ENCODE assay signal across 2 cellular contexts in genomic region chr22:31378123-31378522, GRCh38.
TF ChIP-seq lines count a peak whose summit lies in the region.

No MANE protein-coding gene starts in this region.

TF ChIP-seq in IMR-90, 13 proteins besides CTCF, POLR2A, EP300 and RAD21:
- no peak for TF ChIP-seq SMC3 (IDR thresholded peaks at IDR 0.05; ENCODE audit: low read depth, low read length)
- no peak for TF ChIP-seq RFX5 (IDR thresholded peaks at IDR 0.05; ENCODE audit: low read depth, low read length)

TF ChIP-seq in endothelial cell of umbilical vein, 7 proteins besides CTCF, POLR2A, EP300 and RAD21:
- no peak for TF ChIP-seq EZH2 (IDR thresholded peaks at IDR 0.05; ENCODE audit: borderline replicate concordance, low read depth, low read length, severe bottlenecking)
- no peak for TF ChIP-seq MYC (IDR thresholded peaks at IDR 0.05; ENCODE audit: low read depth, low read length)
- no peak for TF ChIP-seq JUN (IDR thresholded peaks at IDR 0.05; ENCODE audit: borderline replicate concordance, insufficient read depth, insufficient read length, low read depth)
- TF ChIP-seq, protein P1, sequence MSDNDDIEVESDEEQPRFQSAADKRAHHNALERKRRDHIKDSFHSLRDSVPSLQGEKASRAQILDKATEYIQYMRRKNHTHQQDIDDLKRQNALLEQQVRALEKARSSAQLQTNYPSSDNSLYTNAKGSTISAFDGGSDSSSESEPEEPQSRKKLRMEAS (IDR thresholded peaks at IDR 0.05; ENCODE audit: insufficient read depth, insufficient read length): no peak
- no peak for TF ChIP-seq GATA2 (IDR thresholded peaks at IDR 0.05; ENCODE audit: insufficient read depth, insufficient read length, low read depth, low read length)
- no peak for TF ChIP-seq POLR2AphosphoS5 (IDR thresholded peaks at IDR 0.05; ENCODE audit: insufficient read depth, low read depth, low read length)
- no peak for TF ChIP-seq FOS (IDR thresholded peaks at IDR 0.05; ENCODE audit: borderline replicate concordance, insufficient read depth, low read length)
